ENCODE assay signal across 10 cellular contexts in genomic region chr1:226974544-226975258, GRCh38. TPM values are rescaled to one million over a fixed set of nuclear protein-coding genes. Genes with fewer than 3 reads are reported as not detected.
DNase-seq lines count a peak whose midpoint lies in the region; ATAC-seq and TF ChIP-seq lines count a peak whose summit lies in the region.
"Had no signal": no experiment of that assay in that cellular context is flagged by ENCODE, and none has a peak within 500 bp of the region (broad histone marks: within the 10 kb centered on the region; RNA-seq: fewer than 3 reads in every experiment).

No MANE protein-coding gene starts in this region.

- H3K4me1 Mint-ChIP-seq in natural killer cell treated with Interleukin-12 subunit alpha and Interleukin-12 subunit beta and Interleukin-15 and Interleukin-18, amount 100 ng/mL, for 72 hours (ENCODE audit: low read depth in 2 of 2) = peaks cover 6 to 8% of the 10 kb centered on the region in 2 donors
- peaks cover 5 to 8% of the 10 kb centered on the region in 2 donors for H3K4me1 Mint-ChIP-seq in natural killer cell
- H3K4me1 Mint-ChIP-seq in osteocyte (ENCODE audit: unreplicated experiment) = peaks cover 25% of the 10 kb centered on the region

- H3K27ac Mint-ChIP-seq in natural killer cell treated with Interleukin-12 subunit alpha and Interleukin-12 subunit beta and Interleukin-15 and Interleukin-18, amount 100 ng/mL, for 72 hours = peak overlapping the region in 1 of 2 donors; percentile 54
- H3K27ac Mint-ChIP-seq in natural killer cell (no peak overlapping the region), osteocyte (ENCODE audit: unreplicated experiment) (peak overlapping the region; percentile 86)

- no peak overlapping the region for H3K4me3 Mint-ChIP-seq in natural killer cell treated with Interleukin-12 subunit alpha and Interleukin-12 subunit beta and Interleukin-15 and Interleukin-18, amount 100 ng/mL, for 72 hours
- H3K4me3 Mint-ChIP-seq in natural killer cell = no peak overlapping the region
- peak overlapping the region; percentile 35 for H3K4me3 Mint-ChIP-seq in osteocyte (ENCODE audit: unreplicated experiment)

- peaks cover 6% of the 10 kb centered on the region for H3K9me3 Mint-ChIP-seq in natural killer cell treated with Interleukin-12 subunit alpha and Interleukin-12 subunit beta and Interleukin-15 and Interleukin-18, amount 100 ng/mL, for 72 hours
- H3K9me3 Mint-ChIP-seq in natural killer cell (peaks cover 0 to 6% of the 10 kb centered on the region in 2 donors), osteocyte (ENCODE audit: unreplicated experiment) (peaks cover 7% of the 10 kb centered on the region)

- TF ChIP-seq CTCF in natural killer cell (IDR thresholded peaks at IDR 0.05) = no peak
- no peak for TF ChIP-seq CTCF in heart right ventricle (IDR thresholded peaks at IDR 0.05)
- no peak for TF ChIP-seq CTCF in osteocyte (IDR thresholded peaks at IDR 0.05)

- H3K27me3 ChIP-seq in heart right ventricle = no peaks in the 10 kb centered on the region
- H3K27me3 ChIP-seq: BLaER1 treated with 17β-estradiol and CSF1 and Interleukin-3, amounts not matched to agents 10 nM and 100 nM had no signal

- H3K9me3 ChIP-seq in heart right ventricle = peaks cover 0 to 17% (median 0%) of the 10 kb centered on the region in 11 donors

- intact Hi-C loops in natural killer cell (cut with micrococcal nuclease) = no loop called here
- intact Hi-C loops in heart right ventricle (cut with DNase I) = loop anchor here in 5 of 10 donors (2.0 to 10.0 kb wide), 4 partner anchors 32 to 60 kb away; partner anchors contain the start of gene COQ8A (in 2 of the 5)

- WGBS in heart right ventricle, 2 donors = 40 to 53% methylated on average over 14 of the region's 14 CpGs

- H3K36me3 ChIP-seq in heart right ventricle = peaks cover 0 to 35% (median 0%) of the 10 kb centered on the region in 9 donors

- peak overlapping the region in 1 of 10 donors; percentile 0 for H3K4me3 ChIP-seq in heart right ventricle
- H3K4me3 ChIP-seq: BLaER1 treated with 17β-estradiol and CSF1 and Interleukin-3, amounts not matched to agents 10 nM and 100 nM had no signal

- peak; percentile 37 for ATAC-seq in natural killer cell treated with Interleukin-12 subunit alpha and Interleukin-12 subunit beta and Interleukin-15 and Interleukin-18, amount 100 ng/mL, for 72 hours
- no peak for ATAC-seq in natural killer cell
- ATAC-seq in heart right ventricle = peak; percentile 23 to 64 (median 57)
- no peak for ATAC-seq in GM19452 (IDR thresholded peaks at IDR 0.05; ENCODE audit: unreplicated experiment)

- DNase-seq in natural killer cell treated with Interleukin-12 subunit alpha and Interleukin-12 subunit beta and Interleukin-15 and Interleukin-18, amount 100 ng/mL, for 72 hours (ENCODE audit: low spot score) = no peak
- no peak for DNase-seq in natural killer cell
- peak in 1 of 2 donors; percentile 71 for DNase-seq in heart right ventricle
- DNase-seq in osteocyte (ENCODE audit: extremely low spot score, unreplicated experiment) = no peak
- DNase-seq in activated CD8-positive, alpha-beta memory T cell treated with anti-CD3 and anti-CD28 coated beads, Interleukin-2, amount 50 U/mL, for 48 hours = no peak
- no peak for DNase-seq in GDM1 (lab: John Stamatoyannopoulos, UW)
- DNase-seq in stimulated activated CD4-positive, alpha-beta T cell treated with anti-CD3 and anti-CD28 coated beads, Interleukin-4, amount 100 ng/mL, for 4 hours = no peak
- DNase-seq: HCEC 1CT had no signal

- peaks cover 9% of the 10 kb centered on the region for H3K36me3 Mint-ChIP-seq in natural killer cell treated with Interleukin-12 subunit alpha and Interleukin-12 subunit beta and Interleukin-15 and Interleukin-18, amount 100 ng/mL, for 72 hours
- H3K36me3 Mint-ChIP-seq in natural killer cell = peaks cover 10% of the 10 kb centered on the region
- peaks cover 9% of the 10 kb centered on the region for H3K36me3 Mint-ChIP-seq in osteocyte (ENCODE audit: unreplicated experiment)

- peaks cover 20 to 59% (median 45%) of the 10 kb centered on the region in 9 donors for H3K4me1 ChIP-seq in heart right ventricle

- peak overlapping the region; percentile 83 to 96 (median 92) for H3K27ac ChIP-seq in heart right ventricle

- no peaks in the 10 kb centered on the region for H3K27me3 Mint-ChIP-seq in natural killer cell treated with Interleukin-12 subunit alpha and Interleukin-12 subunit beta and Interleukin-15 and Interleukin-18, amount 100 ng/mL, for 72 hours
- H3K27me3 Mint-ChIP-seq in natural killer cell (ENCODE audit: low read depth in 2 of 2) (no peaks in the 10 kb centered on the region), osteocyte (ENCODE audit: unreplicated experiment) (no peaks in the 10 kb centered on the region)

RNA-seq across cellular contexts. Expression of gene COQ8A, which starts 34.6 kb away (rescaled TPM):
- 10 to 100 TPM; 12.3 to 28.4 TPM for total RNA-seq in natural killer cell treated with Interleukin-12 subunit alpha and Interleukin-12 subunit beta and Interleukin-15 and Interleukin-18, amount 100 ng/mL, for 72 hours
- 10 to 100 TPM; 42.9 to 59.7 (median 56.2) TPM for total RNA-seq in natural killer cell
- 100 to 1,000 TPM; 167 to 495 (median 266) TPM for total RNA-seq in heart right ventricle
- 100 to 1,000 TPM; 136 to 242 TPM for polyA plus RNA-seq in heart right ventricle
- 16.0 and 16.2 TPM in 2 replicates for total RNA-seq in osteocyte

Comparison
In these comparisons a context has a peak if more than half of its experiments do, and no peak if none do; other contexts are left out.
1. ATAC-seq: peak in natural killer cell treated with Interleukin-12 subunit alpha and Interleukin-12 subunit beta and Interleukin-15 and Interleukin-18, amount 100 ng/mL, for 72 hours (2 of 2) and heart right ventricle (8 of 8); none in natural killer cell (0 of 3) and GM19452 (single experiment).